In genomic region chr4:134867027-134867426, GRCh38 we compare ENCODE assay signal across 4 cellular contexts.
"Had no signal": no experiment of that assay in that cellular context is flagged by ENCODE, and none has a peak within 500 bp of the region (broad histone marks: within the 10 kb centered on the region; RNA-seq: fewer than 3 reads in every experiment).

No MANE protein-coding gene starts in this region.

- DNase-seq: IMR-90 had no signal

- ATAC-seq: HepG2, K562 had no signal

- H3K4me3 ChIP-seq: K562 had no signal

- H3K27ac ChIP-seq: HL-60 had no signal
